Comparison of ENCODE assay signal across 8 cellular contexts in genomic region chr19:43533546-43534304, GRCh38. TPM values are rescaled to one million over a fixed set of nuclear protein-coding genes. Genes with fewer than 3 reads are reported as not detected.
DNase-seq lines count a peak whose midpoint lies in the region; ATAC-seq, FAIRE-seq and TF ChIP-seq lines count a peak whose summit lies in the region.

No MANE protein-coding gene starts in this region.

- intact Hi-C loops in uterus (cut with DNase I; ENCODE audit: low total_unique reads) = no loop called here

- peak overlapping the region; percentile 90 to 96 for H3K27ac ChIP-seq in uterus

- TF ChIP-seq CTCF in uterus (IDR thresholded peaks at IDR 0.05) = no peak

- no peak for FAIRE-seq in GM12892 (lab: Jason Lieb, UNC)

- peak overlapping the region; percentile 51 to 52 for H3K4me3 ChIP-seq in uterus

- no peaks in the 10 kb centered on the region for H3K27me3 ChIP-seq in uterus

- H3K9me3 ChIP-seq in uterus = peaks cover 0 to under 1% of the 10 kb centered on the region in 2 donors

- peak; percentile 88 for DNase-seq in GM12892 (ENCODE audit: insufficient read length)
- peak; percentile 92 for DNase-seq in NCI-H1930 (lab: John Stamatoyannopoulos, UW)
- DNase-seq in T1000 (lab: John Stamatoyannopoulos, UW) = peak; percentile 97
- DNase-seq in astrocyte of the hippocampus (ENCODE audit: low read depth, low spot score) = peak; percentile 100
- DNase-seq in hepatic stellate cell (ENCODE audit: low spot score) = peak; percentile 97
- DNase-seq in putamen (ENCODE audit: low spot score) = peak; percentile 93
- DNase-seq in uterus = peak; percentile 99 to 100

- peaks cover 0 to 4% of the 10 kb centered on the region in 2 donors for H3K4me1 ChIP-seq in uterus

- ATAC-seq in HG02885 (IDR thresholded peaks at IDR 0.05; ENCODE audit: poor library complexity, unreplicated experiment) = peak; percentile 64

- TF ChIP-seq POLR2A in GM12892 (IDR thresholded peaks at IDR 0.05; ENCODE audit: low read depth, low read length) (no peak), uterus (IDR thresholded peaks at IDR 0.05) (peak in 1 of 2 donors; percentile 16)

- H3K36me3 ChIP-seq in uterus = no peaks in the 10 kb centered on the region

RNA-seq across cellular contexts. Expression of gene ZNF575, which starts 0.7 kb away (rescaled TPM):
- 0.85 TPM for polyA plus RNA-seq in GM12892 (2012; ENCODE audit: missing spikeins)
- 1 to 10 TPM in 1 of 4 donors, under 1 TPM in 1, not detected in 2; 0.21 to 2.8 TPM for total RNA-seq in uterus

RNA-seq across cellular contexts. Expression of gene ETHE1, which starts 6.7 kb away (rescaled TPM):
- polyA plus RNA-seq in GM12892 (2012; ENCODE audit: missing spikeins) = 38.9 TPM
- 10 to 100 TPM in 2 of 4 donors, 1 to 10 TPM in 1, under 1 TPM in 1; 0.77 to 29.0 (median 12.5) TPM for total RNA-seq in uterus

RNA-seq across cellular contexts. Expression of gene PHLDB3, which starts 29.2 kb away (rescaled TPM):
- polyA plus RNA-seq in GM12892 (2012; ENCODE audit: missing spikeins) = 5.4 TPM
- 10 to 100 TPM in 2 of 4 donors, under 1 TPM in 2; 0.51 to 27.1 (median 6.1) TPM for total RNA-seq in uterus

RNA-seq across cellular contexts. Expression of gene XRCC1, which starts 41.6 kb away (rescaled TPM):
- 23.5 TPM for polyA plus RNA-seq in GM12892 (2012; ENCODE audit: missing spikeins)
- total RNA-seq in uterus = 10 to 100 TPM; 22.7 to 53.2 (median 30.7) TPM

RNA-seq across cellular contexts. Expression of gene PINLYP, which starts 41.9 kb away (rescaled TPM):
- 0.89 TPM for polyA plus RNA-seq in GM12892 (2012; ENCODE audit: missing spikeins)
- total RNA-seq in uterus = 10 to 100 TPM in 3 of 4 donors, 1 to 10 TPM in 1; 4.6 to 46.5 (median 10.3) TPM

Comparison
In these comparisons a context has a peak if more than half of its experiments do, and no peak if none do; other contexts are left out.
1. Peak in every context shown above with its lines: DNase-seq, ATAC-seq, H3K4me3 ChIP-seq and H3K27ac ChIP-seq.